Comparison of ENCODE assay signal across 1 cellular context in the genomic region with DNA sequence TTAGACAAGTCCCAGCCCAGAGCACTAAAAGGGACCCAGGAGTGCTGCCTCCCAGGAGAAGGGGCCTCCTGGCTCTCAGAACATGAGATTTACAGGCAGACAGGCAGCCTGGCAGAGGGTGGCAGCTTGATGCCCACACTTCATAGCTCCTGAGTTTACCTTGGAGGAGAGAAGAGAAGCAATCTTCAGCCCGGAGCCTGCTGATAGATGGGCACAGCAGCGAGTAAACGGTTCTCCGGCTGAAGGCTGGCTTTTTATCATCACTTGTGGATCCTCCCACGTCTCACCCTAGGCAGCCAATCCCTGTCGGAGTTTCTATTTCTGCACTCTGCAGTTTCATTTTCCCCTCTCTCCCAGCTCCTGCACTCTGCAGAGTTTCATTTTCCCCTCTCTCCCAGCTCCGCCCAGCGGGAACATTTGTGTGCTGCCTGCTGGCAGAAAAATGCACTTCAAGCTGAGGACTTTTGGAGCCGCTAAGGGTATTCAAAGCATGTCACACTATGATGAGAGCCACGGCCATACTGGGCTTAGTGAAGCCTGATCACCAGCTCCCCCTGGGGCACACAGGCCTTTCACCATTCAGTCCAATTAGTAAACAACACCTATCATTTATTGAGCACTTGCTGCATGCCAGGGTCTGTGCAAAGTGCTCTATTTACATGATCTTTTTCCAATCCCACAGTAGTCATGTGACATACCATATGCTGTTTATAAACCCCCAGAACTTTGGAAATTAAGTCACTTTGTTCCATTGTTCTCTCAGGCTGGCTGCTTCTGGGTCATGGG.
TF ChIP-seq lines count a peak whose summit lies in the region.

A gene with protein sequence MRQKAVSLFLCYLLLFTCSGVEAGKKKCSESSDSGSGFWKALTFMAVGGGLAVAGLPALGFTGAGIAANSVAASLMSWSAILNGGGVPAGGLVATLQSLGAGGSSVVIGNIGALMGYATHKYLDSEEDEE (minus strand): TSS at position 229 of the 786 bp plus-strand sequence. CDS start 2,878 bp downstream, outside the sequence.

TF ChIP-seq in HEK293, 187 proteins besides CTCF, POLR2A, EP300 and RAD21 (continued from another document and continues in another):
- TF ChIP-seq ZBTB21 (tag by site-specific recombination; IDR thresholded peaks at IDR 0.05) (no peak), IKZF3 (tag by site-specific recombination; IDR thresholded peaks at IDR 0.05) (peak; percentile 97), TRIM28 (IDR thresholded peaks at IDR 0.05; ENCODE audit: borderline replicate concordance, low read length) (peak; percentile 97), YY1 (tag by site-specific recombination; IDR thresholded peaks at IDR 0.05) (0 out of 2 replicates have a peak, but pooled peaks have one; percentile 15), EGR2 (tag by site-specific recombination; IDR thresholded peaks at IDR 0.05; ENCODE audit: low read depth) (0 out of 2 replicates have a peak, but pooled peaks have one; percentile 25), ZNF394 (tag by site-specific recombination; IDR thresholded peaks at IDR 0.05; ENCODE audit: borderline replicate concordance) (no peak), SCRT2 (tag by site-specific recombination; IDR thresholded peaks at IDR 0.05) (peak; percentile 90), ZBTB17 (tag by site-specific recombination; IDR thresholded peaks at IDR 0.05) (peak; percentile 98), ZNF664 (tag by site-specific recombination; IDR thresholded peaks at IDR 0.05) (peak; percentile 97), ZNF10 (tag by site-specific recombination; IDR thresholded peaks at IDR 0.05) (no peak), ZNF341 (tag by site-specific recombination; IDR thresholded peaks at IDR 0.05; ENCODE audit: low read depth) (peak; percentile 42; the same call in 1 of the 2 replicates), ZNF626 (tag by site-specific recombination; IDR thresholded peaks at IDR 0.05) (no peak), ZNF792 (tag by site-specific recombination; IDR thresholded peaks at IDR 0.05) (peak; percentile 91), ZNF660 (tag by site-specific recombination; IDR thresholded peaks at IDR 0.05) (peak; percentile 94), ZSCAN16 (tag by site-specific recombination; IDR thresholded peaks at IDR 0.05) (peak; percentile 50; the same call in 1 of the 2 replicates), ZNF561 (tag by site-specific recombination; IDR thresholded peaks at IDR 0.05; ENCODE audit: borderline replicate concordance) (peak; percentile 76; the same call in 1 of the 2 replicates), ZFHX2 (tag by site-specific recombination; conservative IDR thresholded peaks at IDR 0.05) (peak; percentile 49; the same call in 1 of the 2 replicates), KLF1 (tag by site-specific recombination; IDR thresholded peaks at IDR 0.05) (no peak), ZBTB8A (tag by site-specific recombination; IDR thresholded peaks at IDR 0.05) (peak; percentile 46; the same call in 1 of the 2 replicates), ZBTB20 (tag by site-specific recombination; IDR thresholded peaks at IDR 0.05) (peak; percentile 47; the same call in 1 of the 2 replicates), ZNF830 (tag by site-specific recombination; IDR thresholded peaks at IDR 0.05; ENCODE audit: low read depth) (no peak), ZIC2 (tag by site-specific recombination; IDR thresholded peaks at IDR 0.05) (peak; percentile 84), SP3 (tag by site-specific recombination; IDR thresholded peaks at IDR 0.05) (peak; percentile 68), ZEB2 (tag by site-specific recombination; IDR thresholded peaks at IDR 0.05) (0 out of 2 replicates have a peak, but pooled peaks have one; percentile 41), ZNF629 (tag by site-specific recombination; IDR thresholded peaks at IDR 0.05) (peak; percentile 48), RBAK (tag by site-specific recombination; IDR thresholded peaks at IDR 0.05) (no peak), ZNF24 (tag by site-specific recombination; IDR thresholded peaks at IDR 0.05) (peak; percentile 48; the same call in 1 of the 2 replicates), PRDM1 (tag by site-specific recombination; IDR thresholded peaks at IDR 0.05) (peak; percentile 97), GLI2 (tag by site-specific recombination; IDR thresholded peaks at IDR 0.05; ENCODE audit: borderline replicate concordance, low read depth) (no peak), ZNF335 (tag by site-specific recombination; conservative IDR thresholded peaks at IDR 0.05) (peak; percentile 83), KLF8 (tag by site-specific recombination; IDR thresholded peaks at IDR 0.05) (peak; percentile 54; the same call in 1 of the 2 replicates), SETDB1 (IDR thresholded peaks at IDR 0.05; ENCODE audit: insufficient read length, low read length) (peak; percentile 44), SCRT1 (tag by site-specific recombination; IDR thresholded peaks at IDR 0.05; ENCODE audit: borderline replicate concordance) (peak; percentile 73), ZNF610 (tag by site-specific recombination; IDR thresholded peaks at IDR 0.05; ENCODE audit: borderline replicate concordance) (0 out of 2 replicates have a peak, but pooled peaks have one; percentile 17)
- TF ChIP-seq, protein P1, sequence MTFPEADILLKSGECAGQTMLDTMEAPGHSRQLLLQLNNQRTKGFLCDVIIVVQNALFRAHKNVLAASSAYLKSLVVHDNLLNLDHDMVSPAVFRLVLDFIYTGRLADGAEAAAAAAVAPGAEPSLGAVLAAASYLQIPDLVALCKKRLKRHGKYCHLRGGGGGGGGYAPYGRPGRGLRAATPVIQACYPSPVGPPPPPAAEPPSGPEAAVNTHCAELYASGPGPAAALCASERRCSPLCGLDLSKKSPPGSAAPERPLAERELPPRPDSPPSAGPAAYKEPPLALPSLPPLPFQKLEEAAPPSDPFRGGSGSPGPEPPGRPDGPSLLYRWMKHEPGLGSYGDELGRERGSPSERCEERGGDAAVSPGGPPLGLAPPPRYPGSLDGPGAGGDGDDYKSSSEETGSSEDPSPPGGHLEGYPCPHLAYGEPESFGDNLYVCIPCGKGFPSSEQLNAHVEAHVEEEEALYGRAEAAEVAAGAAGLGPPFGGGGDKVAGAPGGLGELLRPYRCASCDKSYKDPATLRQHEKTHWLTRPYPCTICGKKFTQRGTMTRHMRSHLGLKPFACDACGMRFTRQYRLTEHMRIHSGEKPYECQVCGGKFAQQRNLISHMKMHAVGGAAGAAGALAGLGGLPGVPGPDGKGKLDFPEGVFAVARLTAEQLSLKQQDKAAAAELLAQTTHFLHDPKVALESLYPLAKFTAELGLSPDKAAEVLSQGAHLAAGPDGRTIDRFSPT (tag by site-specific recombination; IDR thresholded peaks at IDR 0.05) = peak; percentile 62; the same call in 1 of the 2 replicates
- TF ChIP-seq, protein P2, sequence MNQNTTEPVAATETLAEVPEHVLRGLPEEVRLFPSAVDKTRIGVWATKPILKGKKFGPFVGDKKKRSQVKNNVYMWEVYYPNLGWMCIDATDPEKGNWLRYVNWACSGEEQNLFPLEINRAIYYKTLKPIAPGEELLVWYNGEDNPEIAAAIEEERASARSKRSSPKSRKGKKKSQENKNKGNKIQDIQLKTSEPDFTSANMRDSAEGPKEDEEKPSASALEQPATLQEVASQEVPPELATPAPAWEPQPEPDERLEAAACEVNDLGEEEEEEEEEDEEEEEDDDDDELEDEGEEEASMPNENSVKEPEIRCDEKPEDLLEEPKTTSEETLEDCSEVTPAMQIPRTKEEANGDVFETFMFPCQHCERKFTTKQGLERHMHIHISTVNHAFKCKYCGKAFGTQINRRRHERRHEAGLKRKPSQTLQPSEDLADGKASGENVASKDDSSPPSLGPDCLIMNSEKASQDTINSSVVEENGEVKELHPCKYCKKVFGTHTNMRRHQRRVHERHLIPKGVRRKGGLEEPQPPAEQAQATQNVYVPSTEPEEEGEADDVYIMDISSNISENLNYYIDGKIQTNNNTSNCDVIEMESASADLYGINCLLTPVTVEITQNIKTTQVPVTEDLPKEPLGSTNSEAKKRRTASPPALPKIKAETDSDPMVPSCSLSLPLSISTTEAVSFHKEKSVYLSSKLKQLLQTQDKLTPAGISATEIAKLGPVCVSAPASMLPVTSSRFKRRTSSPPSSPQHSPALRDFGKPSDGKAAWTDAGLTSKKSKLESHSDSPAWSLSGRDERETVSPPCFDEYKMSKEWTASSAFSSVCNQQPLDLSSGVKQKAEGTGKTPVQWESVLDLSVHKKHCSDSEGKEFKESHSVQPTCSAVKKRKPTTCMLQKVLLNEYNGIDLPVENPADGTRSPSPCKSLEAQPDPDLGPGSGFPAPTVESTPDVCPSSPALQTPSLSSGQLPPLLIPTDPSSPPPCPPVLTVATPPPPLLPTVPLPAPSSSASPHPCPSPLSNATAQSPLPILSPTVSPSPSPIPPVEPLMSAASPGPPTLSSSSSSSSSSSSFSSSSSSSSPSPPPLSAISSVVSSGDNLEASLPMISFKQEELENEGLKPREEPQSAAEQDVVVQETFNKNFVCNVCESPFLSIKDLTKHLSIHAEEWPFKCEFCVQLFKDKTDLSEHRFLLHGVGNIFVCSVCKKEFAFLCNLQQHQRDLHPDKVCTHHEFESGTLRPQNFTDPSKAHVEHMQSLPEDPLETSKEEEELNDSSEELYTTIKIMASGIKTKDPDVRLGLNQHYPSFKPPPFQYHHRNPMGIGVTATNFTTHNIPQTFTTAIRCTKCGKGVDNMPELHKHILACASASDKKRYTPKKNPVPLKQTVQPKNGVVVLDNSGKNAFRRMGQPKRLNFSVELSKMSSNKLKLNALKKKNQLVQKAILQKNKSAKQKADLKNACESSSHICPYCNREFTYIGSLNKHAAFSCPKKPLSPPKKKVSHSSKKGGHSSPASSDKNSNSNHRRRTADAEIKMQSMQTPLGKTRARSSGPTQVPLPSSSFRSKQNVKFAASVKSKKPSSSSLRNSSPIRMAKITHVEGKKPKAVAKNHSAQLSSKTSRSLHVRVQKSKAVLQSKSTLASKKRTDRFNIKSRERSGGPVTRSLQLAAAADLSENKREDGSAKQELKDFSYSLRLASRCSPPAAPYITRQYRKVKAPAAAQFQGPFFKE (tag by site-specific recombination; IDR thresholded peaks at IDR 0.05; ENCODE audit: borderline replicate concordance) = no peak
- TF ChIP-seq, protein P3, sequence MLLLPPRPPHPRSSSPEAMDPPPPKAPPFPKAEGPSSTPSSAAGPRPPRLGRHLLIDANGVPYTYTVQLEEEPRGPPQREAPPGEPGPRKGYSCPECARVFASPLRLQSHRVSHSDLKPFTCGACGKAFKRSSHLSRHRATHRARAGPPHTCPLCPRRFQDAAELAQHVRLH (tag by site-specific recombination; IDR thresholded peaks at IDR 0.05) = peak; percentile 18; the same call in 1 of the 2 replicates
- TF ChIP-seq, protein P4, sequence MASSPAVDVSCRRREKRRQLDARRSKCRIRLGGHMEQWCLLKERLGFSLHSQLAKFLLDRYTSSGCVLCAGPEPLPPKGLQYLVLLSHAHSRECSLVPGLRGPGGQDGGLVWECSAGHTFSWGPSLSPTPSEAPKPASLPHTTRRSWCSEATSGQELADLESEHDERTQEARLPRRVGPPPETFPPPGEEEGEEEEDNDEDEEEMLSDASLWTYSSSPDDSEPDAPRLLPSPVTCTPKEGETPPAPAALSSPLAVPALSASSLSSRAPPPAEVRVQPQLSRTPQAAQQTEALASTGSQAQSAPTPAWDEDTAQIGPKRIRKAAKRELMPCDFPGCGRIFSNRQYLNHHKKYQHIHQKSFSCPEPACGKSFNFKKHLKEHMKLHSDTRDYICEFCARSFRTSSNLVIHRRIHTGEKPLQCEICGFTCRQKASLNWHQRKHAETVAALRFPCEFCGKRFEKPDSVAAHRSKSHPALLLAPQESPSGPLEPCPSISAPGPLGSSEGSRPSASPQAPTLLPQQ (tag by site-specific recombination; IDR thresholded peaks at IDR 0.05) = no peak
- TF ChIP-seq, protein P5, sequence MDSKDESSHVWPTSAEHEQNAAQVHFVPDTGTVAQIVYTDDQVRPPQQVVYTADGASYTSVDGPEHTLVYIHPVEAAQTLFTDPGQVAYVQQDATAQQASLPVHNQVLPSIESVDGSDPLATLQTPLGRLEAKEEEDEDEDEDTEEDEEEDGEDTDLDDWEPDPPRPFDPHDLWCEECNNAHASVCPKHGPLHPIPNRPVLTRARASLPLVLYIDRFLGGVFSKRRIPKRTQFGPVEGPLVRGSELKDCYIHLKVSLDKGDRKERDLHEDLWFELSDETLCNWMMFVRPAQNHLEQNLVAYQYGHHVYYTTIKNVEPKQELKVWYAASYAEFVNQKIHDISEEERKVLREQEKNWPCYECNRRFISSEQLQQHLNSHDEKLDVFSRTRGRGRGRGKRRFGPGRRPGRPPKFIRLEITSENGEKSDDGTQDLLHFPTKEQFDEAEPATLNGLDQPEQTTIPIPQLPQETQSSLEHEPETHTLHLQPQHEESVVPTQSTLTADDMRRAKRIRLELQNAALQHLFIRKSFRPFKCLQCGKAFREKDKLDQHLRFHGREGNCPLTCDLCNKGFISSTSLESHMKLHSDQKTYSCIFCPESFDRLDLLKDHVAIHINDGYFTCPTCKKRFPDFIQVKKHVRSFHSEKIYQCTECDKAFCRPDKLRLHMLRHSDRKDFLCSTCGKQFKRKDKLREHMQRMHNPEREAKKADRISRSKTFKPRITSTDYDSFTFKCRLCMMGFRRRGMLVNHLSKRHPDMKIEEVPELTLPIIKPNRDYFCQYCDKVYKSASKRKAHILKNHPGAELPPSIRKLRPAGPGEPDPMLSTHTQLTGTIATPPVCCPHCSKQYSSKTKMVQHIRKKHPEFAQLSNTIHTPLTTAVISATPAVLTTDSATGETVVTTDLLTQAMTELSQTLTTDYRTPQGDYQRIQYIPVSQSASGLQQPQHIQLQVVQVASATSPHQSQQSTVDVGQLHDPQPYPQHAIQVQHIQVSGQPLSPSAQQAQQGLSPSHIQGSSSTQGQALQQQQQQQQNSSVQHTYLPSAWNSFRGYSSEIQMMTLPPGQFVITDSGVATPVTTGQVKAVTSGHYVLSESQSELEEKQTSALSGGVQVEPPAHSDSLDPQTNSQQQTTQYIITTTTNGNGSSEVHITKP (tag by site-specific recombination; IDR thresholded peaks at IDR 0.05) = peak; percentile 57; the same call in 1 of the 2 replicates
- TF ChIP-seq, protein P6, sequence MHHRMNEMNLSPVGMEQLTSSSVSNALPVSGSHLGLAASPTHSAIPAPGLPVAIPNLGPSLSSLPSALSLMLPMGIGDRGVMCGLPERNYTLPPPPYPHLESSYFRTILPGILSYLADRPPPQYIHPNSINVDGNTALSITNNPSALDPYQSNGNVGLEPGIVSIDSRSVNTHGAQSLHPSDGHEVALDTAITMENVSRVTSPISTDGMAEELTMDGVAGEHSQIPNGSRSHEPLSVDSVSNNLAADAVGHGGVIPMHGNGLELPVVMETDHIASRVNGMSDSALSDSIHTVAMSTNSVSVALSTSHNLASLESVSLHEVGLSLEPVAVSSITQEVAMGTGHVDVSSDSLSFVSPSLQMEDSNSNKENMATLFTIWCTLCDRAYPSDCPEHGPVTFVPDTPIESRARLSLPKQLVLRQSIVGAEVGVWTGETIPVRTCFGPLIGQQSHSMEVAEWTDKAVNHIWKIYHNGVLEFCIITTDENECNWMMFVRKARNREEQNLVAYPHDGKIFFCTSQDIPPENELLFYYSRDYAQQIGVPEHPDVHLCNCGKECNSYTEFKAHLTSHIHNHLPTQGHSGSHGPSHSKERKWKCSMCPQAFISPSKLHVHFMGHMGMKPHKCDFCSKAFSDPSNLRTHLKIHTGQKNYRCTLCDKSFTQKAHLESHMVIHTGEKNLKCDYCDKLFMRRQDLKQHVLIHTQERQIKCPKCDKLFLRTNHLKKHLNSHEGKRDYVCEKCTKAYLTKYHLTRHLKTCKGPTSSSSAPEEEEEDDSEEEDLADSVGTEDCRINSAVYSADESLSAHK (tag by site-specific recombination; IDR thresholded peaks at IDR 0.05) = peak; percentile 100
